Comparison of ENCODE assay signal across 10 cellular contexts in the genomic region with DNA sequence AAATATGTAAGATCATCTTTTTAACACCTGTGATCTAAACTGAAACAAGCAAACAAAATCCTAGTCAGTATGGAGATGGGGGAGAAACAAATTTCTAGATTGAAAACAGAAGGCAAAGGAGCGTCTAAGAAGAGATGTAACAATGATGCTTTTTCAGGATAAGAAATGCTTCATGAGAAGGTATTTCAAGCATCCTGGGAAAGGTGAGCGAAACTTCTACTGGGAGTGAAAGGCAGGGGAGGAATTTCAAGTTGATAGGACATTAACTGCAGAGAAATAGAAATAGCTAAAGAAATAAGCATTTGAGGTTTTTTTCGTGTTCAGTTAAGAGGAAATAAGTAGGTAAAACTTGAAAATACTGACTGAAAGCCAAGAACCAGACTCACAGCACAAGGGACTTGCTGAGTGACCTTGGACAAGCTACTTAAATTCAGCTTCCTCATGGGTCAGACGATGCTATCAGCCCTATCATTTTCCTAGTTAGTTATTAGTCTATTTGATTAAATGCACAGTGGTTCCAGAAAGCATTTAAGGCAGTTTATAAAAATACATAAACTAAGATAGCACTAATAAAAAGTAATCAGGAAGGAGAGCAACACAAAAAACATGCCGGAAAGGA.
"Had no signal": no experiment of that assay in that cellular context is flagged by ENCODE, and none has a peak within 500 bp of the region (broad histone marks: within the 10 kb centered on the region; RNA-seq: fewer than 3 reads in every experiment).

No MANE protein-coding gene starts in this region.

- H3K4me3 Mint-ChIP-seq: activated naive CD8-positive, alpha-beta T cell had no signal

- H3K27ac Mint-ChIP-seq: activated naive CD8-positive, alpha-beta T cell had no signal

- H3K27me3 Mint-ChIP-seq: activated naive CD8-positive, alpha-beta T cell had no signal

- H3K36me3 Mint-ChIP-seq: activated naive CD8-positive, alpha-beta T cell had no signal

- DNase-seq: activated CD4-positive, alpha-beta T cell treated with anti-CD3 and anti-CD28 coated beads, Interleukin-2, amount 50 U/mL, for 4 hours; activated CD4-positive, CD25-positive, alpha-beta regulatory T cell treated with anti-CD3 and anti-CD28 coated beads, Interleukin-2, amount 50 U/mL, for 72 hours; activated gamma-delta T cell; activated T-cell treated with anti-CD3 and anti-CD28 coated beads, Interleukin-2, amount 50 U/mL, for 48 hours; anterior cingulate cortex; foreskin keratinocyte; right cardiac atrium; SW 1271; thyroid gland had no signal

- ATAC-seq: foreskin keratinocyte, right cardiac atrium had no signal
